ENCODE assay signal across 11 cellular contexts in the genomic region with DNA sequence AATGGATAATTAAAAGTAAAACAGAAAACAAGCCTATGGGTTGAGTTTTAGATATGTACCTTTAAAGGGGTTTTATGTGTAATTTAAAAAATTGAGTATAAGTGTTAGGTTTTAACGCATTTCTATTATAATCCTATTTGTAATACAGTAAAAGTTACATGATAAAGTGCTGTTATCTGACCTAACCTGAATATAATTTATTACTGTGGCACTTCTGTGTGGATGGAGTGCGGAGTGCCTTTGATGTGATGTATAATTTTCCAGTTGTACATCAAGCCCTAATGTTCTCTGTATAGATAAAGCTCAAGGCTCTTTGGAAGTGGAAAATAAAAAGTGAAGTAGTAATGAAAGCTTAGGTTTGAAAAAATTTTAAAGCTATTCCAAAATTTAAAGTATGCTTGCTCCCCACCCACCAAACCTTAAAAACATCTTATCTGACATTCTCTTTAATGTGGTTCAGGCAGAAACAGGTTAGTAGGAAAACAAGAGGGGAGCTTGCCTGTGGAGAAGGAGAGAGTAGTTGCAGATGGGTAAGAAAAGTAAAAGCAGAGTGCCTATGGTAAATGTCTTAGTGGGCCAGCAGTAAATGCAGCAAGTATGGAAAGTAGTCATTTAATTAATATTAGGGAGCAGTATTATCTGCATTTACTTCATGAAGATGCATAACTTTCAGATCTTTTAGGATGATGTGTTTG. TPM values are rescaled to one million over a fixed set of nuclear protein-coding genes. Genes with fewer than 3 reads are reported as not detected.
A peak's percentile ranks its signal among the peaks of the same experiment; 100 is the strongest.
DNase-seq lines count a peak whose midpoint lies in the region; ATAC-seq, FAIRE-seq and TF ChIP-seq lines count a peak whose summit lies in the region.
"Had no signal": no experiment of that assay in that cellular context is flagged by ENCODE, and none has a peak within 500 bp of the region (broad histone marks: within the 10 kb centered on the region; RNA-seq: fewer than 3 reads in every experiment).

No MANE protein-coding gene starts in this region.

- no peak for TF ChIP-seq POLR2A in endothelial cell of umbilical vein (IDR thresholded peaks at IDR 0.05; ENCODE audit: low read depth, low read length)

- WGBS in psoas muscle, 3 donors: 33 to 64% (median 38%) methylated on average over 2 of the region's 2 CpGs

- H3K4me3 ChIP-seq in PC-3 (ENCODE audit: low read length): no peak overlapping the region
- no peak overlapping the region for H3K4me3 ChIP-seq in endothelial cell of umbilical vein (replicated peaks in 1 of 3; ENCODE audit: insufficient read depth in 1 of 3, low read depth in 1 of 3, low read length in 3 of 3)
- H3K4me3 ChIP-seq in psoas muscle: peak overlapping the region; percentile 96

- CTCF ChIA-PET in PC-3 (lab: Charles Lee) (no interaction called here), endothelial cell of umbilical vein (lab: Charles Lee) (interaction anchor here (1.1 kb wide), 1 partner anchor 10 kb away, joined by 3 read pairs; no protein-coding TSS in a partner anchor)

- H4K20me1 ChIP-seq in PC-3 (ENCODE audit: low read length) (peaks cover 82% of the 10 kb centered on the region), endothelial cell of umbilical vein (replicated peaks; ENCODE audit: control insufficient read depth, extremely low read depth, insufficient read depth, low read length) (peaks cover 46% of the 10 kb centered on the region)

- H3K9me1 ChIP-seq in endothelial cell of umbilical vein (replicated peaks; ENCODE audit: control insufficient read depth, extremely low read depth, insufficient read depth, low read length): no peaks in the 10 kb centered on the region

- DNase-seq in activated CD4-positive, alpha-beta T cell treated with anti-CD3 and anti-CD28 coated beads, Interleukin-2, amount 10 ng/mL, durations not matched to agents 24 days and 14 days: peak; percentile 45
- no peak for DNase-seq in activated CD4-positive, alpha-beta T cell treated with anti-CD3 and anti-CD28 coated beads, Interleukin-2, amount 50 U/mL, for 4 hours
- DNase-seq in PC-3: no peak
- no peak for DNase-seq in endothelial cell of umbilical vein (ENCODE audit: low read depth, low spot score)
- DNase-seq in psoas muscle: no peak
- no peak for DNase-seq in cerebellum (ENCODE audit: low spot score)
- DNase-seq: left colon; posterior cingulate gyrus; stimulated activated CD4-positive, alpha-beta T cell treated with anti-CD3 and anti-CD28 coated beads, Interleukin-4, amount 100 ng/mL, for 1 hour had no signal

- intact Hi-C loops in activated CD4-positive, alpha-beta T cell treated with anti-CD3 and anti-CD28 coated beads, Interleukin-2, amount 10 ng/mL, durations not matched to agents 24 days and 14 days (cut with micrococcal nuclease): loop anchor here (1.0 to 10.0 kb wide), 2 partner anchors 9 to 833 kb away; a partner anchor contains a TSS
- intact Hi-C loops in PC-3 (cut with micrococcal nuclease) (no loop called here), endothelial cell of umbilical vein (cut with micrococcal nuclease) (no loop called here), psoas muscle (cut with DNase I) (loop anchor here in 1 of 2 donors (10.0 kb wide), 1 partner anchor 217 kb away; no protein-coding TSS in a partner anchor)

- no peak overlapping the region for H3K27ac ChIP-seq in PC-3 (ENCODE audit: low read length)
- H3K27ac ChIP-seq in endothelial cell of umbilical vein (ENCODE audit: insufficient read depth, low read depth, low read length): no peak overlapping the region
- H3K27ac ChIP-seq in psoas muscle: no peak overlapping the region

- peaks cover 21% of the 10 kb centered on the region; the same call in 1 of the 2 replicates for H3K4me1 ChIP-seq in PC-3 (ENCODE audit: insufficient read depth, low read length)
- H3K4me1 ChIP-seq in endothelial cell of umbilical vein (ENCODE audit: control insufficient read depth, extremely low read depth, insufficient read depth, low read length): peaks cover 21% of the 10 kb centered on the region
- H3K4me1 ChIP-seq in psoas muscle: peaks cover 68% of the 10 kb centered on the region

- H3K9me2 ChIP-seq in PC-3 (replicated peaks; ENCODE audit: low read length): no peaks in the 10 kb centered on the region

- no TSS peak for BruUV-seq in PC-3 (replicated peaks; lab: Mats Ljungman, UMichigan)
- no TSS peak for BruUV-seq in endothelial cell of umbilical vein (replicated peaks; lab: Mats Ljungman, UMichigan)

- H3K36me3 ChIP-seq in PC-3 (ENCODE audit: low read depth, low read length) (0 out of 2 replicates have a peak, but pooled peaks cover 8% of the 10 kb centered on the region), endothelial cell of umbilical vein (ENCODE audit: control insufficient read depth in 2 of 2, extremely low read depth in 1 of 2, insufficient read depth in 2 of 2, low read length in 2 of 2) (no peaks in the 10 kb centered on the region), psoas muscle (ENCODE audit: insufficient read depth in 1 of 2, low read depth in 1 of 2) (no peaks in the 10 kb centered on the region)

- peaks cover 39% of the 10 kb centered on the region for H3K36me3 Mint-ChIP-seq in activated CD4-positive, alpha-beta T cell treated with anti-CD3 and anti-CD28 coated beads, Interleukin-2, amount 10 ng/mL, durations not matched to agents 24 days and 14 days (ENCODE audit: low read depth)

- H3K4me1 Mint-ChIP-seq in activated CD4-positive, alpha-beta T cell treated with anti-CD3 and anti-CD28 coated beads, Interleukin-2, amount 10 ng/mL, durations not matched to agents 24 days and 14 days: peaks cover 63% of the 10 kb centered on the region

- H3K4me2 ChIP-seq in PC-3 (ENCODE audit: low read length): peak overlapping the region; percentile 85; the same call in 1 of the 2 replicates
- H3K4me2 ChIP-seq in endothelial cell of umbilical vein (ENCODE audit: insufficient read depth, low read length): peak overlapping the region; percentile 25

- dilution Hi-C loops in endothelial cell of umbilical vein (cut with MboI; ENCODE audit: extremely low pct_ligation_motif_present, low sequenced_read_pairs): no loop called here

- H3K4me3 Mint-ChIP-seq in activated CD4-positive, alpha-beta T cell treated with anti-CD3 and anti-CD28 coated beads, Interleukin-2, amount 10 ng/mL, durations not matched to agents 24 days and 14 days: peak overlapping the region; percentile 6

- no peak overlapping the region for H3K27ac Mint-ChIP-seq in activated CD4-positive, alpha-beta T cell treated with anti-CD3 and anti-CD28 coated beads, Interleukin-2, amount 10 ng/mL, durations not matched to agents 24 days and 14 days

- FAIRE-seq in endothelial cell of umbilical vein (lab: Jason Lieb, UNC): no peak

- H3K27me3 ChIP-seq in PC-3 (ENCODE audit: low read length) (no peaks in the 10 kb centered on the region), endothelial cell of umbilical vein (ENCODE audit: control insufficient read depth in 2 of 2, insufficient read depth in 2 of 2, low read length in 2 of 2) (no peaks in the 10 kb centered on the region), psoas muscle (ENCODE audit: insufficient read depth in 3 of 3, low read length in 2 of 3) (no peaks in the 10 kb centered on the region)

- H2AFZ ChIP-seq in PC-3 (ENCODE audit: low read length) (no peak overlapping the region), endothelial cell of umbilical vein (ENCODE audit: low read depth, low read length) (no peak overlapping the region)

- no peaks in the 10 kb centered on the region for H3K9me3 Mint-ChIP-seq in activated CD4-positive, alpha-beta T cell treated with anti-CD3 and anti-CD28 coated beads, Interleukin-2, amount 10 ng/mL, durations not matched to agents 24 days and 14 days

- H3K27me3 Mint-ChIP-seq in activated CD4-positive, alpha-beta T cell treated with anti-CD3 and anti-CD28 coated beads, Interleukin-2, amount 10 ng/mL, durations not matched to agents 24 days and 14 days: no peaks in the 10 kb centered on the region

- no peak for TF ChIP-seq CTCF in PC-3 (conservative IDR thresholded peaks at IDR 0.05; ENCODE audit: low read depth, low read length)
- no peak for TF ChIP-seq CTCF in endothelial cell of umbilical vein (IDR thresholded peaks at IDR 0.05; ENCODE audit: extremely low read depth in 1 of 2, insufficient read depth in 1 of 2, low read depth in 1 of 2, low read length in 2 of 2)
- no peak for TF ChIP-seq CTCF in psoas muscle (IDR thresholded peaks at IDR 0.05)

- no peak overlapping the region for H3K9ac ChIP-seq in PC-3 (ENCODE audit: low read length)
- no peak overlapping the region for H3K9ac ChIP-seq in endothelial cell of umbilical vein (replicated peaks; ENCODE audit: extremely low read depth, insufficient read depth, low read length)

- H3K79me2 ChIP-seq in PC-3 (ENCODE audit: low read length) (peaks cover 96% of the 10 kb centered on the region), endothelial cell of umbilical vein (ENCODE audit: control insufficient read depth, insufficient read depth, low read length) (peaks cover 92% of the 10 kb centered on the region)

- POLR2A ChIA-PET in PC-3 (lab: Charles Lee; ENCODE audit: unreplicated experiment): no interaction called here
- POLR2A ChIA-PET in endothelial cell of umbilical vein (lab: Charles Lee): interaction anchor here (1.1 kb wide), 1 partner anchor 37 kb away, joined by 8 read pairs; no protein-coding TSS in a partner anchor

- H3K9me3 ChIP-seq in PC-3 (ENCODE audit: low read length) (no peaks in the 10 kb centered on the region), endothelial cell of umbilical vein (replicated peaks; ENCODE audit: control insufficient read depth, insufficient read depth, low read length) (no peaks in the 10 kb centered on the region), psoas muscle (no peaks in the 10 kb centered on the region)

- no peaks in the 10 kb centered on the region for H3F3A ChIP-seq in PC-3 (ENCODE audit: low read length, unreplicated experiment)

- ATAC-seq in PC-3 (no peak), psoas muscle (no peak), HG03521 (IDR thresholded peaks at IDR 0.05; ENCODE audit: unreplicated experiment) (no peak), HG03108 (IDR thresholded peaks at IDR 0.05; ENCODE audit: unreplicated experiment) (no peak)
- ATAC-seq: left colon had no signal

RNA-seq across cellular contexts. Expression of a gene that starts 4.0 kb away (rescaled TPM):
- total RNA-seq in activated CD4-positive, alpha-beta T cell treated with anti-CD3 and anti-CD28 coated beads, Interleukin-2, amount 10 ng/mL, durations not matched to agents 24 days and 14 days: 243 and 258 TPM in 2 replicates
- total RNA-seq in PC-3 (2014; rRNA removed) (139 and 162 TPM in 2 replicates), endothelial cell of umbilical vein (158 and 164 TPM in 2 replicates), psoas muscle (100 to 1,000 TPM in 3 of 4 donors, 10 to 100 TPM in 1; 96.5 to 153 (median 134) TPM), cerebellum (477 TPM)
- polyA plus RNA-seq in endothelial cell of umbilical vein (52.7 and 64.0 TPM in 2 replicates), psoas muscle (100 to 1,000 TPM in 1 of 3 donors, 10 to 100 TPM in 2; 92.4 to 110 (median 97.1) TPM)
- polyA plus RNA-seq in endothelial cell of umbilical vein (2011; cell fraction: cytosol; rRNA removed): 56.4 and 66.4 TPM in 2 replicates
- polyA plus RNA-seq in endothelial cell of umbilical vein (2011; cell fraction: nucleus; rRNA removed): 119 and 154 TPM in 2 replicates
- polyA plus RNA-seq in endothelial cell of umbilical vein (2012): 154 and 212 TPM in 2 replicates
- 251 and 281 TPM in 2 replicates for polyA minus RNA-seq in endothelial cell of umbilical vein
- 119 TPM for polyA minus RNA-seq in endothelial cell of umbilical vein (2011; cell fraction: cytosol; rRNA and poly(A)+ RNA removed)
- 181 and 260 TPM in 2 replicates for polyA minus RNA-seq in endothelial cell of umbilical vein (2011; cell fraction: nucleus; rRNA and poly(A)+ RNA removed)

RNA-seq across cellular contexts. Expression of a gene that starts 44.1 kb away (rescaled TPM):
- total RNA-seq in activated CD4-positive, alpha-beta T cell treated with anti-CD3 and anti-CD28 coated beads, Interleukin-2, amount 10 ng/mL, durations not matched to agents 24 days and 14 days: 83.3 and 93.8 TPM in 2 replicates
- total RNA-seq in PC-3 (2014; rRNA removed): 35.1 and 39.3 TPM in 2 replicates
- total RNA-seq in endothelial cell of umbilical vein: 75.2 and 80.4 TPM in 2 replicates
- 39.1 and 52.1 TPM in 2 replicates for polyA plus RNA-seq in endothelial cell of umbilical vein
- 78.7 and 79.3 TPM in 2 replicates for polyA plus RNA-seq in endothelial cell of umbilical vein (2011; cell fraction: cytosol; rRNA removed)
- 41.8 and 51.5 TPM in 2 replicates for polyA plus RNA-seq in endothelial cell of umbilical vein (2011; cell fraction: nucleus; rRNA removed)
- 61.5 and 92.1 TPM in 2 replicates for polyA plus RNA-seq in endothelial cell of umbilical vein (2012)
- 34.6 and 41.8 TPM in 2 replicates for polyA minus RNA-seq in endothelial cell of umbilical vein
- polyA minus RNA-seq in endothelial cell of umbilical vein (2011; cell fraction: cytosol; rRNA and poly(A)+ RNA removed): 89.3 TPM
- polyA minus RNA-seq in endothelial cell of umbilical vein (2011; cell fraction: nucleus; rRNA and poly(A)+ RNA removed): 47.2 and 49.0 TPM in 2 replicates
- total RNA-seq in psoas muscle: 100 to 1,000 TPM; 111 to 144 (median 116) TPM
- polyA plus RNA-seq in psoas muscle: 100 to 1,000 TPM; 113 to 252 (median 143) TPM
- 78.7 TPM for total RNA-seq in cerebellum
